9 cellular contexts compared by ENCODE assay signal in genomic region chr14:38255673-38256357, GRCh38. TPM values are rescaled to one million over a fixed set of nuclear protein-coding genes. Genes with fewer than 3 reads are reported as not detected.
DNase-seq lines count a peak whose midpoint lies in the region; ATAC-seq and TF ChIP-seq lines count a peak whose summit lies in the region.
"Had no signal": no experiment of that assay in that cellular context is flagged by ENCODE, and none has a peak within 500 bp of the region (broad histone marks: within the 10 kb centered on the region; RNA-seq: fewer than 3 reads in every experiment).

Gene CLEC14A (minus strand): TSS chr14:38256093. CDS start chr14:38256022, 71 bp downstream.

- H3K27me3 ChIP-seq in BJ (ENCODE audit: control insufficient read depth, insufficient read depth, low read length) = 0 out of 2 replicates have a peak, but pooled peaks cover 1% of the 10 kb centered on the region
- peaks cover 35% of the 10 kb centered on the region for H3K27me3 ChIP-seq in foreskin keratinocyte
- peaks cover 85% of the 10 kb centered on the region for H3K27me3 ChIP-seq in neural progenitor cell

- peak; percentile 81 for ATAC-seq in activated CD8-positive, alpha-beta T cell treated with anti-CD3 and anti-CD28 coated beads for 36 hours
- peak; percentile 54 for ATAC-seq in foreskin keratinocyte
- ATAC-seq: GM12878 had no signal

- H3K27ac Mint-ChIP-seq in activated CD8-positive, alpha-beta T cell treated with anti-CD3 and anti-CD28 coated beads for 36 hours = no peak within 1 kb of the TSS
- no peak within 1 kb of the TSS for H3K27ac Mint-ChIP-seq in neural progenitor cell

- peaks cover 5% of the 10 kb centered on the region for H3K4me1 Mint-ChIP-seq in activated CD8-positive, alpha-beta T cell treated with anti-CD3 and anti-CD28 coated beads for 36 hours (ENCODE audit: low read depth)
- no peaks in the 10 kb centered on the region for H3K4me1 Mint-ChIP-seq in neural progenitor cell

- intact Hi-C loops in activated CD8-positive, alpha-beta T cell treated with anti-CD3 and anti-CD28 coated beads for 36 hours (cut with micrococcal nuclease) = no loop called here

- H3K4me3 ChIP-seq in BJ (ENCODE audit: low read depth, low read length) (peak within 1 kb of the TSS; percentile 29), neural progenitor cell (peak within 1 kb of the TSS; percentile 55)
- H3K4me3 ChIP-seq: GM12878 had no signal

- no peak within 1 kb of the TSS for H3K9ac ChIP-seq in neural progenitor cell

- no peaks in the 10 kb centered on the region for H3F3A ChIP-seq in neural progenitor cell (ENCODE audit: low read depth)

- H3K9me3 Mint-ChIP-seq in activated CD8-positive, alpha-beta T cell treated with anti-CD3 and anti-CD28 coated beads for 36 hours = no peaks in the 10 kb centered on the region
- H3K9me3 Mint-ChIP-seq in neural progenitor cell = no peaks in the 10 kb centered on the region

- H3K4me3 Mint-ChIP-seq in activated CD8-positive, alpha-beta T cell treated with anti-CD3 and anti-CD28 coated beads for 36 hours = peak within 1 kb of the TSS; percentile 39
- H3K4me3 Mint-ChIP-seq in neural progenitor cell = peak within 1 kb of the TSS; percentile 72

- H3K4me1 ChIP-seq in foreskin keratinocyte = no peaks in the 10 kb centered on the region
- no peaks in the 10 kb centered on the region for H3K4me1 ChIP-seq in neural progenitor cell

- CTCF ChIA-PET in BJ (lab: Yijun Ruan, JAX) = interaction anchor here (0.8 kb wide), 1 partner anchor 12 kb away, joined by 3 read pairs; no protein-coding TSS in a partner anchor
- CTCF ChIA-PET in activated CD8-positive, alpha-beta T cell treated with anti-CD3 and anti-CD28 coated beads for 36 hours (lab: Charles Lee) = interaction anchor here (0.6 kb wide), 1 partner anchor 10 kb away, joined by 3 read pairs; no protein-coding TSS in a partner anchor

- no peaks in the 10 kb centered on the region for H4K20me1 ChIP-seq in neural progenitor cell (ENCODE audit: low read depth)

- H2AFZ ChIP-seq in neural progenitor cell (replicated peaks) = peak within 1 kb of the TSS; percentile 96

- H3K27ac ChIP-seq in foreskin keratinocyte (no peak within 1 kb of the TSS), neural progenitor cell (no peak within 1 kb of the TSS)

- H3K4me2 ChIP-seq in neural progenitor cell = peak within 1 kb of the TSS; percentile 84

- peaks cover 31% of the 10 kb centered on the region for H3K27me3 Mint-ChIP-seq in activated CD8-positive, alpha-beta T cell treated with anti-CD3 and anti-CD28 coated beads for 36 hours
- peaks cover 21% of the 10 kb centered on the region for H3K27me3 Mint-ChIP-seq in neural progenitor cell (ENCODE audit: insufficient read depth, low read depth)

- POLR2A ChIA-PET in BJ (lab: Charles Lee) = no interaction called here
- POLR2A ChIA-PET in activated CD8-positive, alpha-beta T cell treated with anti-CD3 and anti-CD28 coated beads for 36 hours (lab: Charles Lee) = no interaction called here

- H3K36me3 ChIP-seq in BJ (ENCODE audit: control insufficient read depth, insufficient read depth, low read length) = no peaks in the 10 kb centered on the region
- H3K36me3 ChIP-seq in neural progenitor cell = no peaks in the 10 kb centered on the region

- H3K79me2 ChIP-seq in neural progenitor cell (ENCODE audit: low read depth) = no peaks in the 10 kb centered on the region

- no peaks in the 10 kb centered on the region for H3K36me3 Mint-ChIP-seq in activated CD8-positive, alpha-beta T cell treated with anti-CD3 and anti-CD28 coated beads for 36 hours (ENCODE audit: low read depth)
- no peaks in the 10 kb centered on the region for H3K36me3 Mint-ChIP-seq in neural progenitor cell

- no peaks in the 10 kb centered on the region for H3K9me3 ChIP-seq in neural progenitor cell (ENCODE audit: low read depth)

- DNase-seq in BJ (ENCODE audit: low read depth) (no peak), foreskin keratinocyte (no peak), neural progenitor cell (ENCODE audit: low spot score) (peak; percentile 64), GOT3 (lab: John Stamatoyannopoulos, UW) (no peak), GM19238 (ENCODE audit: insufficient read length, low spot score) (no peak), NCI-H748 (lab: John Stamatoyannopoulos, UW; ENCODE audit: unreplicated experiment) (no peak)
- peak; percentile 15 for DNase-seq in activated CD8-positive, alpha-beta T cell treated with anti-CD3 and anti-CD28 coated beads for 36 hours
- no peak for DNase-seq in effector CD4-positive, alpha-beta T cell

- TF ChIP-seq CTCF in BJ (IDR thresholded peaks at IDR 0.05; ENCODE audit: insufficient read depth, low read depth, low read length) = no peak
- no peak for TF ChIP-seq CTCF in activated CD8-positive, alpha-beta T cell treated with anti-CD3 and anti-CD28 coated beads for 36 hours (IDR thresholded peaks at IDR 0.05)
- TF ChIP-seq CTCF in foreskin keratinocyte (conservative IDR thresholded peaks at IDR 0.05) = no peak
- TF ChIP-seq CTCF in neural progenitor cell (IDR thresholded peaks at IDR 0.05) = no peak

RNA-seq across cellular contexts. Expression of gene CLEC14A, which starts in this region (rescaled TPM):
- polyA plus RNA-seq in BJ (2011; rRNA removed) (0.12 and 0.23 TPM in 2 replicates), foreskin keratinocyte (not detected in 2 replicates)
- 0.09 and 0.26 TPM in 2 replicates for polyA minus RNA-seq in BJ (2011; rRNA and poly(A)+ RNA removed)
- total RNA-seq in activated CD8-positive, alpha-beta T cell treated with anti-CD3 and anti-CD28 coated beads for 36 hours = not detected
- total RNA-seq in foreskin keratinocyte (not detected in 2 replicates), neural progenitor cell (ENCODE audit: low replicate concordance) (not detected in 2 replicates)
- total RNA-seq: GM12878 had no signal
- polyA plus RNA-seq: GM12878 had no signal

Comparison
In these comparisons a context has a peak if more than half of its experiments do, and no peak if none do; other contexts are left out.
1. Peak in DNase-seq and ATAC-seq in activated CD8-positive, alpha-beta T cell treated with anti-CD3 and anti-CD28 coated beads for 36 hours; RNA of the gene not detected or under 1 TPM.
2. Peak in ATAC-seq in foreskin keratinocyte; RNA of the gene not detected or under 1 TPM.
3. Peak in DNase-seq, H3K4me3 ChIP-seq and H3K4me2 ChIP-seq in neural progenitor cell; RNA of the gene not detected or under 1 TPM.